Comparison of ENCODE assay signal across 13 cellular contexts in the genomic region with DNA sequence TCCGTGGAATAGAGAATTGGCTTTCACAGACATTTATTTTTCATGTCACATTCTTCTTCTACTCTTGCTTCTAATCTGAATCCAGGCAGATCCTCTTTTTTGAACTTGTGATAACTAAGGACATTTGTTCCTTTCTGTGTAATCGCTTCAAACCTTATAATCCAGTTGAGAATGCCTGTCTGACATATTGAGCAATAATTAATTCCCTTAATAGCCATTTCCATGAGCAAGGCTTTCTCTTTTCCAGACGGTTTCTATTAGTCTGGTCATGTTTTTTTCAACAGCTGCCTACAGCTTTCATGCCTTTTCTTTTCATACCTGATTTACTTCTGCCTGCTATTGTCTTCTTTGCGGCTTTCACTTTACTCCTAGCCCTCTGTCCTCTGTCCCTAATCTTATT.
"Had no signal": no experiment of that assay in that cellular context is flagged by ENCODE, and none has a peak within 500 bp of the region (broad histone marks: within the 10 kb centered on the region; RNA-seq: fewer than 3 reads in every experiment).

No MANE protein-coding gene starts in this region.

- H3K36me3 Mint-ChIP-seq: stimulated activated naive B cell treated with anti-CD40 and anti-IgM and Interleukin-4, amounts not matched to agents 10 μg/mL and 1 μg/mL and 100 μg/mL, for 72 hours had no signal

- H3K27me3 ChIP-seq: sigmoid colon, thyroid gland had no signal

- H3K4me1 ChIP-seq: psoas muscle, thyroid gland had no signal

- H3K27ac ChIP-seq: dorsolateral prefrontal cortex, psoas muscle, sigmoid colon, thyroid gland had no signal

- ATAC-seq: activated CD4-positive, CD25-positive, alpha-beta regulatory T cell treated with anti-CD3 and anti-CD28 coated beads, Interleukin-2, amount 50 U/mL, for 24 hours; activated naive CD8-positive, alpha-beta T cell treated with anti-CD3 and anti-CD28 coated beads, Interleukin-2, amount 50 U/mL, for 24 hours; psoas muscle; stimulated activated naive B cell treated with anti-CD40 and anti-IgM and Interleukin-4, amounts not matched to agents 10 μg/mL and 1 μg/mL and 100 μg/mL, for 72 hours had no signal

- H3K4me3 Mint-ChIP-seq: activated naive CD4-positive, alpha-beta T cell treated with anti-CD3 and anti-CD28 coated beads for 36 hours; activated naive CD8-positive, alpha-beta T cell treated with anti-CD3 and anti-CD28 coated beads, Interleukin-2, amount 50 U/mL, for 24 hours; endodermal cell; neural crest cell; stimulated activated naive B cell treated with anti-CD40 and anti-IgM and Interleukin-4, amounts not matched to agents 10 μg/mL and 1 μg/mL and 100 μg/mL, for 72 hours had no signal

- H3K4me3 ChIP-seq: dorsolateral prefrontal cortex, psoas muscle, sigmoid colon, thyroid gland had no signal

- H3K27ac Mint-ChIP-seq: activated naive CD4-positive, alpha-beta T cell treated with anti-CD3 and anti-CD28 coated beads for 36 hours; activated naive CD8-positive, alpha-beta T cell treated with anti-CD3 and anti-CD28 coated beads, Interleukin-2, amount 50 U/mL, for 24 hours; endodermal cell; stimulated activated naive B cell treated with anti-CD40 and anti-IgM and Interleukin-4, amounts not matched to agents 10 μg/mL and 1 μg/mL and 100 μg/mL, for 72 hours had no signal

- H3K9me3 ChIP-seq: psoas muscle, sigmoid colon, thyroid gland had no signal

- H3K9me3 Mint-ChIP-seq: activated naive CD4-positive, alpha-beta T cell treated with anti-CD3 and anti-CD28 coated beads for 36 hours; activated naive CD8-positive, alpha-beta T cell treated with anti-CD3 and anti-CD28 coated beads, Interleukin-2, amount 50 U/mL, for 24 hours; neural crest cell had no signal

- H3K36me3 ChIP-seq: sigmoid colon, thyroid gland had no signal

- H3K27me3 Mint-ChIP-seq: stimulated activated naive B cell treated with anti-CD40 and anti-IgM and Interleukin-4, amounts not matched to agents 10 μg/mL and 1 μg/mL and 100 μg/mL, for 72 hours had no signal

- DNase-seq: activated CD4-positive, alpha-beta T cell treated with anti-CD3 and anti-CD28 coated beads, Interleukin-2, amount 50 U/mL, for 1 hour; activated naive CD4-positive, alpha-beta T cell treated with anti-CD3 and anti-CD28 coated beads for 36 hours; activated naive CD8-positive, alpha-beta T cell treated with anti-CD3 and anti-CD28 coated beads, Interleukin-2, amount 50 U/mL, for 24 hours; activated T-cell treated with anti-CD3 and anti-CD28 coated beads for 4 hours; dorsolateral prefrontal cortex; endodermal cell; psoas muscle; sigmoid colon; stimulated activated CD4-positive, alpha-beta T cell treated with anti-CD3 and anti-CD28 coated beads, Interleukin-4, amount 100 ng/mL, for 1 hour; stimulated activated naive B cell treated with anti-CD40 and anti-IgM and Interleukin-4, amounts not matched to agents 10 μg/mL and 1 μg/mL and 100 μg/mL, for 72 hours; thyroid gland had no signal
